Comparison of ENCODE assay signal across 15 cellular contexts in genomic region chr15:24696855-24697254, GRCh38. TPM values are rescaled to one million over a fixed set of nuclear protein-coding genes. Genes with fewer than 3 reads are reported as not detected.
DNase-seq lines count a peak whose midpoint lies in the region; ATAC-seq and TF ChIP-seq lines count a peak whose summit lies in the region.
"Had no signal": no experiment of that assay in that cellular context is flagged by ENCODE, and none has a peak within 500 bp of the region (broad histone marks: within the 10 kb centered on the region; RNA-seq: fewer than 3 reads in every experiment).

No MANE protein-coding gene starts in this region.

- H3K27ac ChIP-seq in H9 (ENCODE audit: insufficient read length, low read depth, low read length) (no peak overlapping the region), endodermal cell (ENCODE audit: low read depth, low read length) (no peak overlapping the region)
- H3K27ac ChIP-seq: BLaER1 treated with 17β-estradiol and CSF1 and Interleukin-3, amounts not matched to agents 10 nM and 100 nM had no signal

- no peak for TF ChIP-seq CTCF in H9 (conservative IDR thresholded peaks at IDR 0.05)
- no peak for TF ChIP-seq CTCF in endodermal cell (conservative IDR thresholded peaks at IDR 0.05)
- TF ChIP-seq CTCF in neural crest cell (conservative IDR thresholded peaks at IDR 0.05), result no peak
- TF ChIP-seq CTCF in foreskin fibroblast (IDR thresholded peaks at IDR 0.05; ENCODE audit: low read depth, low read length), result no peak

- no peaks in the 10 kb centered on the region for H3K79me1 ChIP-seq in H9 (ENCODE audit: insufficient read depth, low read depth, low read length, poor library complexity, severe bottlenecking)

- H3K27me3 ChIP-seq in H9 (ENCODE audit: insufficient read depth, low read length), result no peaks in the 10 kb centered on the region
- no peaks in the 10 kb centered on the region for H3K27me3 ChIP-seq in endodermal cell (ENCODE audit: control insufficient read depth, insufficient read depth, low read length, poor library complexity, severe bottlenecking)
- H3K27me3 ChIP-seq: BLaER1 treated with 17β-estradiol and CSF1 and Interleukin-3, amounts not matched to agents 10 nM and 100 nM had no signal

- H4K8ac ChIP-seq in H9 (replicated peaks; ENCODE audit: insufficient read length, low read depth, low read length), result no peak overlapping the region

- no peaks in the 10 kb centered on the region for H3K27me3 Mint-ChIP-seq in H9 (ENCODE audit: low read depth)
- H3K27me3 Mint-ChIP-seq in endodermal cell (ENCODE audit: insufficient read depth), result no peaks in the 10 kb centered on the region
- no peaks in the 10 kb centered on the region for H3K27me3 Mint-ChIP-seq in neural crest cell (ENCODE audit: low read depth)
- H3K27me3 Mint-ChIP-seq: CD4-positive, CD25-positive, alpha-beta regulatory T cell had no signal

- H4K5ac ChIP-seq in H9 (ENCODE audit: insufficient read length, low read depth, low read length), result no peak overlapping the region

- no peak overlapping the region for H3K4ac ChIP-seq in H9 (ENCODE audit: low read depth, low read length)

- H3K56ac ChIP-seq in H9 (ENCODE audit: insufficient read length, low read depth, low read length), result no peak overlapping the region

- no peak overlapping the region for H2BK5ac ChIP-seq in H9 (ENCODE audit: insufficient read length, low read length)

- H4K91ac ChIP-seq in H9 (ENCODE audit: insufficient read length, low read depth, low read length), result no peak overlapping the region

- H2BK15ac ChIP-seq in H9 (ENCODE audit: low read depth, low read length), result no peak overlapping the region

- H3K18ac ChIP-seq in H9 (ENCODE audit: insufficient read length, low read depth, low read length), result no peak overlapping the region

- peaks cover 11 to 17% of the 10 kb centered on the region in 2 experiments for H3K4me1 Mint-ChIP-seq in H9
- peaks cover 26% of the 10 kb centered on the region for H3K4me1 Mint-ChIP-seq in endodermal cell
- H3K4me1 Mint-ChIP-seq in neural crest cell, result peaks cover 10% of the 10 kb centered on the region
- no peaks in the 10 kb centered on the region for H3K4me1 Mint-ChIP-seq in stimulated activated effector memory CD8-positive, alpha-beta T cell treated with anti-CD3 and anti-CD28 coated beads, Interleukin-12 subunit alpha, Interleukin-12 subunit beta, amount 100 ng/mL, for 72 hours
- H3K4me1 Mint-ChIP-seq: CD4-positive, CD25-positive, alpha-beta regulatory T cell had no signal

- no peak overlapping the region for H2AFZ ChIP-seq in H9 (ENCODE audit: low read length)

- H2BK120ac ChIP-seq in H9 (ENCODE audit: low read depth, low read length, poor library complexity, severe bottlenecking), result no peak overlapping the region

- no peak overlapping the region for H3T11ph ChIP-seq in H9 (ENCODE audit: low read length)

- H2AK5ac ChIP-seq in H9 (ENCODE audit: insufficient read length, low read length), result no peak overlapping the region

- no peak for DNase-seq in H9
- DNase-seq in endodermal cell, result peak; percentile 50
- no peak for DNase-seq in neural crest cell (ENCODE audit: low read depth, low spot score)
- DNase-seq in stimulated activated effector memory CD8-positive, alpha-beta T cell treated with anti-CD3 and anti-CD28 coated beads, Interleukin-12 subunit alpha, Interleukin-12 subunit beta, amount 100 ng/mL, for 72 hours (ENCODE audit: low spot score in 2 of 2), result no peak
- no peak for DNase-seq in foreskin fibroblast
- no peak for DNase-seq in amniotic stem cell (lab: John Stamatoyannopoulos, UW)
- DNase-seq in NCI-H1694 (lab: John Stamatoyannopoulos, UW), result no peak
- DNase-seq: ACHN; CD4-positive, CD25-positive, alpha-beta regulatory T cell; DMS53; H7 had no signal

- no peak overlapping the region for H2BK20ac ChIP-seq in H9 (ENCODE audit: low read depth, low read length, poor library complexity, severe bottlenecking)

- H3K9me3 ChIP-seq in H9 (ENCODE audit: control insufficient read depth, low read depth, low read length) (peaks cover 7% of the 10 kb centered on the region), endodermal cell (ENCODE audit: control insufficient read depth, low read length) (peaks cover 19% of the 10 kb centered on the region)

- H3K14ac ChIP-seq in H9 (ENCODE audit: insufficient read depth, low read length), result no peak overlapping the region

- no peak overlapping the region for H3K4me2 ChIP-seq in H9 (ENCODE audit: insufficient read depth, insufficient read length, low read length)
- H3K4me2 ChIP-seq: BLaER1 treated with 17β-estradiol and CSF1 and Interleukin-3, amounts not matched to agents 10 nM and 100 nM had no signal

- peak overlapping the region; percentile 27 for H3K4me3 ChIP-seq in endodermal cell (ENCODE audit: low read length)
- no peak overlapping the region for H3K4me3 ChIP-seq in foreskin fibroblast (ENCODE audit: low read depth in 1 of 2, low read length in 2 of 2)
- H3K4me3 ChIP-seq: BLaER1 treated with 17β-estradiol and CSF1 and Interleukin-3, amounts not matched to agents 10 nM and 100 nM had no signal

- ATAC-seq in stimulated activated effector memory CD8-positive, alpha-beta T cell treated with anti-CD3 and anti-CD28 coated beads, Interleukin-12 subunit alpha, Interleukin-12 subunit beta, amount 100 ng/mL, for 72 hours, result peak; percentile 21
- ATAC-seq in HG02870 (IDR thresholded peaks at IDR 0.05; ENCODE audit: unreplicated experiment), result no peak

- no peaks in the 10 kb centered on the region for H3K23me2 ChIP-seq in H9 (ENCODE audit: insufficient read length, low read depth, low read length, poor library complexity, severe bottlenecking)

- H3K23ac ChIP-seq in H9 (ENCODE audit: insufficient read length, low read depth, low read length), result no peak overlapping the region

- no CpG with 5 or more reads among the region's 7 CpGs for WGBS in H9 (ENCODE audit: extremely low coverage, insufficient read length, low lambda C conversion rate)
- WGBS in endodermal cell (ENCODE audit: insufficient coverage in 1 of 2, insufficient read length in 1 of 2), 2 experiments, result 62 to 66% methylated on average over 6 to 7 of the region's 7 CpGs

- peaks cover 0 to 11% (median 5%) of the 10 kb centered on the region in 3 experiments; a peak in 5 of 7 replicates for H3K36me3 Mint-ChIP-seq in H9 (ENCODE audit: insufficient read depth in 1 of 3, low read depth in 3 of 3)
- H3K36me3 Mint-ChIP-seq in endodermal cell (ENCODE audit: low read depth), result peaks cover 7% of the 10 kb centered on the region
- H3K36me3 Mint-ChIP-seq in neural crest cell (ENCODE audit: low read depth), result peaks cover 7% of the 10 kb centered on the region
- no peaks in the 10 kb centered on the region for H3K36me3 Mint-ChIP-seq in stimulated activated effector memory CD8-positive, alpha-beta T cell treated with anti-CD3 and anti-CD28 coated beads, Interleukin-12 subunit alpha, Interleukin-12 subunit beta, amount 100 ng/mL, for 72 hours
- H3K36me3 Mint-ChIP-seq: CD4-positive, CD25-positive, alpha-beta regulatory T cell had no signal

- H3K27ac Mint-ChIP-seq in H9, result peak overlapping the region in 2 of 3 experiments; percentile 62 to 81; a peak in 3 of 7 replicates
- H3K27ac Mint-ChIP-seq in endodermal cell, result peak overlapping the region; percentile 95
- H3K27ac Mint-ChIP-seq in neural crest cell (ENCODE audit: unreplicated experiment), result peak overlapping the region; percentile 55
- no peak overlapping the region for H3K27ac Mint-ChIP-seq in stimulated activated effector memory CD8-positive, alpha-beta T cell treated with anti-CD3 and anti-CD28 coated beads, Interleukin-12 subunit alpha, Interleukin-12 subunit beta, amount 100 ng/mL, for 72 hours
- H3K27ac Mint-ChIP-seq: CD4-positive, CD25-positive, alpha-beta regulatory T cell had no signal

- no peak overlapping the region for H2BK12ac ChIP-seq in H9 (ENCODE audit: insufficient read length, low read depth, low read length)

- H3K79me2 ChIP-seq in H9 (ENCODE audit: insufficient read depth, low read length), result no peaks in the 10 kb centered on the region

- H3K36me3 ChIP-seq in endodermal cell (ENCODE audit: control insufficient read depth, insufficient read depth, low read length), result no peaks in the 10 kb centered on the region
- H3K36me3 ChIP-seq: BLaER1 treated with 17β-estradiol and CSF1 and Interleukin-3, amounts not matched to agents 10 nM and 100 nM had no signal

- H3K9ac ChIP-seq in H9 (ENCODE audit: extremely low read depth, insufficient read length, low read length), result no peak overlapping the region
- peak overlapping the region; percentile 56 for H3K9ac ChIP-seq in endodermal cell (ENCODE audit: extremely low read depth, low read length, poor library complexity, severe bottlenecking)
- H3K9ac ChIP-seq: BLaER1 treated with 17β-estradiol and CSF1 and Interleukin-3, amounts not matched to agents 10 nM and 100 nM had no signal

- H3K4me1 ChIP-seq in H9 (ENCODE audit: insufficient read depth, low read length) (no peaks in the 10 kb centered on the region; the same call in 1 of the 2 replicates), endodermal cell (ENCODE audit: control insufficient read depth, insufficient read depth, low read length) (no peaks in the 10 kb centered on the region)
- H3K4me1 ChIP-seq: BLaER1 treated with 17β-estradiol and CSF1 and Interleukin-3, amounts not matched to agents 10 nM and 100 nM had no signal

- H3K9me3 Mint-ChIP-seq in H9 (peaks cover 50 to 54% of the 10 kb centered on the region in 2 experiments), endodermal cell (peaks cover 36% of the 10 kb centered on the region), neural crest cell (peaks cover 2% of the 10 kb centered on the region)
- H3K9me3 Mint-ChIP-seq in stimulated activated effector memory CD8-positive, alpha-beta T cell treated with anti-CD3 and anti-CD28 coated beads, Interleukin-12 subunit alpha, Interleukin-12 subunit beta, amount 100 ng/mL, for 72 hours, result peaks cover 4% of the 10 kb centered on the region

- H3K4me3 Mint-ChIP-seq in H9 (no peak overlapping the region), endodermal cell (peak overlapping the region; percentile 20), neural crest cell (no peak overlapping the region)
- H3K4me3 Mint-ChIP-seq in stimulated activated effector memory CD8-positive, alpha-beta T cell treated with anti-CD3 and anti-CD28 coated beads, Interleukin-12 subunit alpha, Interleukin-12 subunit beta, amount 100 ng/mL, for 72 hours, result no peak overlapping the region
- H3K4me3 Mint-ChIP-seq: CD4-positive, CD25-positive, alpha-beta regulatory T cell had no signal

- H4K20me1 ChIP-seq in H9 (ENCODE audit: control insufficient read depth, insufficient read depth, insufficient read length), result no peaks in the 10 kb centered on the region
- H4K20me1 ChIP-seq: BLaER1 treated with 17β-estradiol and CSF1 and Interleukin-3, amounts not matched to agents 10 nM and 100 nM had no signal

RNA-seq across cellular contexts. Expression of gene NPAP1, which starts 21.3 kb away (rescaled TPM):
- total RNA-seq in H9 (2021), result 0.04 and 0.07 TPM in 2 replicates
- under 1 TPM; 0.18 to 0.29 TPM for total RNA-seq in endodermal cell
- not detected for polyA plus RNA-seq in endodermal cell (2013, experiment 1 of 2)
- 0.08 TPM for polyA plus RNA-seq in endodermal cell (2013, experiment 2 of 2)
- 0.23 and 0.30 TPM in 2 replicates for total RNA-seq in neural crest cell
- total RNA-seq: A172; CD4-positive, CD25-positive, alpha-beta regulatory T cell; H7; HT-29 had no signal
- polyA plus RNA-seq: CD4-positive, CD25-positive, alpha-beta regulatory T cell had no signal
